ENCODE assay signal across 20 cellular contexts in the genomic region with DNA sequence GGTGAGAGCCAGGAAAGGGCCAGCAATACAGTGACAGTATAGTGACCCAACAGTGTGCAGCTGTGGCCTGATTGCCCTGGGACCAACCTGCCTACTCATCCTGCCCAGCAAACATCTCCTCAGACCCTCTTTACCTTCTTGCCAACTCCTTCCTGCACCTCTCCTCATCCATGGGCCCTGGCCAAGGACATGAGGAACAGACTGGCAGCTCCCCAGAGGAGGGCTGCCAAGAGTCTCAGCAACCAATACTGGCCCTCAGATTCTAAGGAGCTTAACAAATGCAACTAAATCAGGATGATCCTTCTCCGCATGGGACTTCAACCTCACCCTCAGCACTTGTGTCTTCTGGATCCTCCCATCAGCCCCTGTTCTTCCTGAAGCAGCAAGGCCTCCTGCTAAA.
DNase-seq lines count a peak whose midpoint lies in the region; ATAC-seq, FAIRE-seq and TF ChIP-seq lines count a peak whose summit lies in the region.
"Had no signal": no experiment of that assay in that cellular context is flagged by ENCODE, and none has a peak within 500 bp of the region (broad histone marks: within the 10 kb centered on the region; RNA-seq: fewer than 3 reads in every experiment).

No MANE protein-coding gene starts in this region.

- 100% methylated on average over 1 of the region's 1 CpG for WGBS in right lobe of liver (ENCODE audit: insufficient coverage, low coverage, low lambda C conversion rate, missing lambda C conversion rate)
- WGBS in HepG2 (ENCODE audit: low lambda C conversion rate), result 100% methylated on average over 1 of the region's 1 CpG
- 18 to 43% (median 43%) methylated on average over 1 of the region's 1 CpG for WGBS in psoas muscle, 3 donors

- no peak for TF ChIP-seq RAD21 in HepG2 (CRISPR knock-in tag; IDR thresholded peaks at IDR 0.05)

- H3K27me3 Mint-ChIP-seq in stimulated activated naive CD8-positive, alpha-beta T cell treated with anti-CD3 and anti-CD28 coated beads, Interleukin-15, amount 100 ng/mL, for 72 hours, result no peaks in the 10 kb centered on the region
- peaks cover 3% of the 10 kb centered on the region for H3K27me3 Mint-ChIP-seq in activated CD4-positive, alpha-beta memory T cell treated with anti-CD3 and anti-CD28 coated beads, Interleukin-2, amount 10 ng/mL, durations not matched to agents 7 days and 5 days
- H3K27me3 Mint-ChIP-seq: activated T-helper 17 cell treated with anti-CD3 and anti-CD28 coated beads, Interleukin-2, amount 50 U/mL, for 72 hours had no signal

- no peak overlapping the region for H3K4me2 ChIP-seq in HepG2 (ENCODE audit: low read depth, low read length)
- H3K4me2 ChIP-seq: neural progenitor cell had no signal

- H3K9ac ChIP-seq in HepG2 (ENCODE audit: insufficient read depth, low read depth, low read length), result no peak overlapping the region
- H3K9ac ChIP-seq: neural progenitor cell had no signal

- no peaks in the 10 kb centered on the region for H3K36me3 Mint-ChIP-seq in activated CD4-positive, alpha-beta memory T cell treated with anti-CD3 and anti-CD28 coated beads, Interleukin-2, amount 10 ng/mL, durations not matched to agents 7 days and 5 days (ENCODE audit: low read depth)
- H3K36me3 Mint-ChIP-seq: CD14-positive monocyte had no signal

- H3K4me1 Mint-ChIP-seq in stimulated activated naive CD8-positive, alpha-beta T cell treated with anti-CD3 and anti-CD28 coated beads, Interleukin-15, amount 100 ng/mL, for 72 hours, result no peaks in the 10 kb centered on the region
- H3K4me1 Mint-ChIP-seq in activated CD4-positive, alpha-beta memory T cell treated with anti-CD3 and anti-CD28 coated beads, Interleukin-2, amount 10 ng/mL, durations not matched to agents 7 days and 5 days, result no peaks in the 10 kb centered on the region
- H3K4me1 Mint-ChIP-seq: activated T-helper 17 cell treated with anti-CD3 and anti-CD28 coated beads, Interleukin-2, amount 50 U/mL, for 72 hours; CD14-positive monocyte; H9 had no signal

- H3K4me3 ChIP-seq in right lobe of liver (no peak overlapping the region), HepG2 (replicated peaks in 1 of 3; ENCODE audit: insufficient read depth in 1 of 3, low read depth in 2 of 3, low read length in 3 of 3) (no peak overlapping the region), psoas muscle (no peak overlapping the region)
- H3K4me3 ChIP-seq: lung, neural progenitor cell had no signal

- peak in 3 of 4 donors; percentile 12 to 35 (median 27) for ATAC-seq in right lobe of liver
- ATAC-seq in HepG2, result no peak
- ATAC-seq in left ventricle myocardium superior, result peak; percentile 61
- ATAC-seq in psoas muscle, result peak; percentile 48 to 83 (median 62)
- ATAC-seq in HG03280 (IDR thresholded peaks at IDR 0.05; ENCODE audit: unreplicated experiment), result no peak
- no peak for ATAC-seq in stimulated activated naive CD8-positive, alpha-beta T cell treated with anti-CD3 and anti-CD28 coated beads, Interleukin-15, amount 100 ng/mL, for 72 hours
- ATAC-seq: activated T-helper 17 cell treated with anti-CD3 and anti-CD28 coated beads, Interleukin-2, amount 50 U/mL, for 72 hours; PC-3; stimulated activated naive CD8-positive, alpha-beta T cell treated with anti-CD3 and anti-CD28 coated beads, Interleukin-15, Interleukin-2, amounts not matched to agents 100 U/mL and 50 U/mL, for 24 hours had no signal

- no peaks in the 10 kb centered on the region for H3K9me3 ChIP-seq in right lobe of liver
- H3K9me3 ChIP-seq in HepG2 (ENCODE audit: low read length), result no peaks in the 10 kb centered on the region
- no peaks in the 10 kb centered on the region for H3K9me3 ChIP-seq in psoas muscle

- TF ChIP-seq POLR2A in right lobe of liver (IDR thresholded peaks at IDR 0.05), result no peak
- no peak for TF ChIP-seq POLR2A in HepG2 (IDR thresholded peaks at IDR 0.05; ENCODE audit: insufficient read depth in 1 of 2, low read depth in 2 of 2, low read length in 2 of 2)

- H3K4me1 ChIP-seq in right lobe of liver (no peaks in the 10 kb centered on the region), HepG2 (ENCODE audit: insufficient read depth, low read length) (peaks cover 19% of the 10 kb centered on the region), psoas muscle (peaks cover 54% of the 10 kb centered on the region)

- no peak for TF ChIP-seq EP300 in HepG2 (IDR thresholded peaks at IDR 0.05; ENCODE audit: low read depth in 2 of 2, low read length in 2 of 2)
- no peak for TF ChIP-seq EP300 in HepG2 (CRISPR knock-in tag; IDR thresholded peaks at IDR 0.05; ENCODE audit: borderline replicate concordance)

- intact Hi-C loops in right lobe of liver (cut with DNase I), result no loop called here
- intact Hi-C loops in HepG2 (cut with micrococcal nuclease; ENCODE audit: unreplicated experiment), result loop anchor here (10.0 kb wide), 1 partner anchor 65 kb away; no protein-coding TSS in a partner anchor
- intact Hi-C loops in left ventricle myocardium superior (cut with micrococcal nuclease), result no loop called here
- intact Hi-C loops in psoas muscle (cut with DNase I), result loop anchor here in 1 of 2 donors (5.0 kb wide), 1 partner anchor 42 kb away; no protein-coding TSS in a partner anchor

- H3K79me2 ChIP-seq in HepG2 (ENCODE audit: insufficient read depth, low read length), result no peaks in the 10 kb centered on the region

- no peak for FAIRE-seq in HepG2 (lab: Jason Lieb, UNC)

- no peak overlapping the region for H3K4me3 Mint-ChIP-seq in stimulated activated naive CD8-positive, alpha-beta T cell treated with anti-CD3 and anti-CD28 coated beads, Interleukin-15, amount 100 ng/mL, for 72 hours
- H3K4me3 Mint-ChIP-seq in activated CD4-positive, alpha-beta memory T cell treated with anti-CD3 and anti-CD28 coated beads, Interleukin-2, amount 10 ng/mL, durations not matched to agents 7 days and 5 days, result no peak overlapping the region
- H3K4me3 Mint-ChIP-seq: activated T-helper 17 cell treated with anti-CD3 and anti-CD28 coated beads, Interleukin-2, amount 50 U/mL, for 72 hours; CD14-positive monocyte; H9; neural progenitor cell had no signal

- H4K20me1 ChIP-seq in HepG2 (ENCODE audit: insufficient read depth, low read length), result no peaks in the 10 kb centered on the region

- no TSS peak for BruUV-seq in HepG2 (replicated peaks; lab: Mats Ljungman, UMichigan)

- H3K9me3 Mint-ChIP-seq in stimulated activated naive CD8-positive, alpha-beta T cell treated with anti-CD3 and anti-CD28 coated beads, Interleukin-15, amount 100 ng/mL, for 72 hours, result no peaks in the 10 kb centered on the region
- H3K9me3 Mint-ChIP-seq in activated CD4-positive, alpha-beta memory T cell treated with anti-CD3 and anti-CD28 coated beads, Interleukin-2, amount 10 ng/mL, durations not matched to agents 7 days and 5 days, result no peaks in the 10 kb centered on the region
- H3K9me3 Mint-ChIP-seq: activated T-helper 17 cell treated with anti-CD3 and anti-CD28 coated beads, Interleukin-2, amount 50 U/mL, for 72 hours; CD14-positive monocyte; H9 had no signal

- no peak overlapping the region for H3K27ac Mint-ChIP-seq in stimulated activated naive CD8-positive, alpha-beta T cell treated with anti-CD3 and anti-CD28 coated beads, Interleukin-15, amount 100 ng/mL, for 72 hours
- H3K27ac Mint-ChIP-seq in activated CD4-positive, alpha-beta memory T cell treated with anti-CD3 and anti-CD28 coated beads, Interleukin-2, amount 10 ng/mL, durations not matched to agents 7 days and 5 days, result no peak overlapping the region
- H3K27ac Mint-ChIP-seq: activated T-helper 17 cell treated with anti-CD3 and anti-CD28 coated beads, Interleukin-2, amount 50 U/mL, for 72 hours; CD14-positive monocyte; H9; neural progenitor cell had no signal

- no peak overlapping the region for H3K27ac ChIP-seq in right lobe of liver
- H3K27ac ChIP-seq in HepG2 (ENCODE audit: extremely low read length, insufficient read depth, low read length), result no peak overlapping the region
- peak overlapping the region; percentile 74 for H3K27ac ChIP-seq in psoas muscle
- H3K27ac ChIP-seq: neural progenitor cell had no signal

- no peak overlapping the region for H2AFZ ChIP-seq in HepG2 (ENCODE audit: low read length)
- H2AFZ ChIP-seq: neural progenitor cell had no signal

- no peak for TF ChIP-seq CTCF in right lobe of liver (IDR thresholded peaks at IDR 0.05)
- TF ChIP-seq CTCF in HepG2 (CRISPR knock-in tag; IDR thresholded peaks at IDR 0.05), result no peak
- no peak for TF ChIP-seq CTCF in psoas muscle (IDR thresholded peaks at IDR 0.05)

- no peak for DNase-seq in right lobe of liver
- no peak for DNase-seq in HepG2 (ENCODE audit: low spot score)
- DNase-seq in left ventricle myocardium superior, result peak; percentile 58
- DNase-seq in psoas muscle, result peak; percentile 49 to 70
- DNase-seq in NCI-H1694 treated with DMSO at 0.1 percent for 48 hours (lab: John Stamatoyannopoulos, UW), result no peak
- DNase-seq in stimulated activated naive CD8-positive, alpha-beta T cell treated with anti-CD3 and anti-CD28 coated beads, Interleukin-15, amount 100 ng/mL, for 72 hours, result no peak
- DNase-seq in activated CD4-positive, alpha-beta memory T cell treated with anti-CD3 and anti-CD28 coated beads, Interleukin-2, amount 10 ng/mL, durations not matched to agents 7 days and 5 days, result no peak
- DNase-seq: 8988T; dermis blood vessel endothelial cell; H9; KBM-7; NCI-H1436; NCI-H510A; PC-3; stimulated activated naive CD8-positive, alpha-beta T cell treated with anti-CD3 and anti-CD28 coated beads, Interleukin-15, Interleukin-2, amounts not matched to agents 100 U/mL and 50 U/mL, for 24 hours had no signal

- H3K27me3 ChIP-seq in right lobe of liver (no peaks in the 10 kb centered on the region), HepG2 (ENCODE audit: control insufficient read depth in 1 of 2, insufficient read depth in 2 of 2, low read length in 2 of 2) (no peaks in the 10 kb centered on the region), psoas muscle (ENCODE audit: insufficient read depth in 3 of 3, low read length in 2 of 3) (no peaks in the 10 kb centered on the region)
- H3K27me3 ChIP-seq: neural progenitor cell had no signal

- CTCF ChIA-PET in HepG2 (lab: Yijun Ruan, JAX; ENCODE audit: low intra/inter-chr PET ratio, low total read pairs), result no interaction called here
- CTCF ChIA-PET in activated CD4-positive, alpha-beta memory T cell treated with anti-CD3 and anti-CD28 coated beads, Interleukin-2, amount 10 ng/mL, durations not matched to agents 7 days and 5 days (lab: Charles Lee), result interaction anchor here (0.5 to 2.1 kb wide), 3 partner anchors 200 to 910 kb away, joined by 3 to 7 read pairs (median 5); no protein-coding TSS in a partner anchor

- in situ Hi-C loops in HepG2 (cut with HindIII; ENCODE audit: extremely low pct_ligation_motif_present, low pct_unique_long_range_greater_than_20kb), result no loop called here

- H3K36me3 ChIP-seq in right lobe of liver (no peaks in the 10 kb centered on the region), HepG2 (replicated peaks in 1 of 2; ENCODE audit: control insufficient read depth in 1 of 2, insufficient read depth in 2 of 2, low read length in 2 of 2) (no peaks in the 10 kb centered on the region), psoas muscle (ENCODE audit: insufficient read depth in 1 of 2, low read depth in 1 of 2) (no peaks in the 10 kb centered on the region)
- H3K36me3 ChIP-seq: neural progenitor cell had no signal

- POLR2A ChIA-PET in HepG2 (lab: Yijun Ruan, JAX), result no interaction called here
- POLR2A ChIA-PET in activated CD4-positive, alpha-beta memory T cell treated with anti-CD3 and anti-CD28 coated beads, Interleukin-2, amount 10 ng/mL, durations not matched to agents 7 days and 5 days (lab: Charles Lee), result no interaction called here

Comparison
In these comparisons a context has a peak if more than half of its experiments do, and no peak if none do; other contexts are left out.
1. ATAC-seq: peak in right lobe of liver (3 of 4), left ventricle myocardium superior (single experiment) and psoas muscle (4 of 4); none in HepG2 (single experiment), HG03280 (single experiment) and stimulated activated naive CD8-positive, alpha-beta T cell treated with anti-CD3 and anti-CD28 coated beads, Interleukin-15, amount 100 ng/mL, for 72 hours (single experiment).
2. DNase-seq: peak in left ventricle myocardium superior (single experiment) and psoas muscle (2 of 2); none in right lobe of liver (0 of 3), HepG2 (single experiment), NCI-H1694 treated with DMSO at 0.1 percent for 48 hours (single experiment), stimulated activated naive CD8-positive, alpha-beta T cell treated with anti-CD3 and anti-CD28 coated beads, Interleukin-15, amount 100 ng/mL, for 72 hours (0 of 2) and activated CD4-positive, alpha-beta memory T cell treated with anti-CD3 and anti-CD28 coated beads, Interleukin-2, amount 10 ng/mL, durations not matched to agents 7 days and 5 days (single experiment).